In the genomic region with DNA sequence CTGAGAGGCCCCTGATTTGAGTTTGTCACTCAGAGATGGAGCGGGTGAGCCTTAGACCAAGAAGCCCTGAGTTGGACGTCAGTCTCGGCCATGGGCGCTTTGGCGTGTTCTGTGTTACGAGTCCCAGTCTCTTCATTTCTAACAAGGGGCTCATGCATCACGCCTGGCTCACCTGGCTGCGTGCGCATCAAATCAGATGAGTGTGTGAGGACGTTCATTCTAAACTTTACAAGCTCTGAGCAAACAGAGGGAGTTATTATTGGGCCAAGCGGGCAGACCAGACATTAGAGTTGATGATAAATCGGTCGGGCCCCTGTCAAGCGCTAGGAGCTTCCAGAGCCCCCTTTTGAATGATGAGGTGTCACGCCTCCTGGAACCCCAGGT, we compare ENCODE assay signal across 14 cellular contexts.
A peak's percentile ranks its signal among the peaks of the same experiment; 100 is the strongest.
DNase-seq lines count a peak whose midpoint lies in the region; ATAC-seq, FAIRE-seq and TF ChIP-seq lines count a peak whose summit lies in the region.
"Had no signal": no experiment of that assay in that cellular context is flagged by ENCODE, and none has a peak within 500 bp of the region (broad histone marks: within the 10 kb centered on the region; RNA-seq: fewer than 3 reads in every experiment).

No MANE protein-coding gene starts in this region.

- H3K9me2 ChIP-seq in PC-3 (replicated peaks; ENCODE audit: low read length), result no peaks in the 10 kb centered on the region

- H3K27me3 Mint-ChIP-seq in mesothelial cell of epicardium (ENCODE audit: low read depth), result peaks cover 7% of the 10 kb centered on the region
- H3K27me3 Mint-ChIP-seq in type B pancreatic cell, result no peaks in the 10 kb centered on the region

- POLR2A ChIA-PET in PC-3 (lab: Charles Lee; ENCODE audit: unreplicated experiment), result interaction anchor here (0.5 to 1.2 kb wide), 9 partner anchors 70 to 545 kb away, joined by 3 to 14 read pairs (median 5); no protein-coding TSS in a partner anchor

- H3K27ac ChIP-seq in right atrium auricular region (peak overlapping the region; percentile 86 to 94), PC-3 (ENCODE audit: low read length) (peak overlapping the region; percentile 90), spleen (no peak overlapping the region)

- no peaks in the 10 kb centered on the region for H4K20me1 ChIP-seq in PC-3 (ENCODE audit: low read length)

- H3K4me3 ChIP-seq in right atrium auricular region (no peak overlapping the region), PC-3 (ENCODE audit: low read length) (no peak overlapping the region), spleen (no peak overlapping the region)

- BruUV-seq in PC-3 (replicated peaks; lab: Mats Ljungman, UMichigan), result TSS peak; percentile 83

- peaks cover 0 to 45% of the 10 kb centered on the region in 2 donors for H3K4me1 ChIP-seq in right atrium auricular region
- H3K4me1 ChIP-seq in PC-3 (ENCODE audit: insufficient read depth, low read length), result peaks cover 40% of the 10 kb centered on the region
- H3K4me1 ChIP-seq in spleen, result peaks cover 0 to 19% (median 11%) of the 10 kb centered on the region in 6 donors

- no peaks in the 10 kb centered on the region for H3K36me3 ChIP-seq in right atrium auricular region
- H3K36me3 ChIP-seq in PC-3 (ENCODE audit: low read depth, low read length), result no peaks in the 10 kb centered on the region
- no peaks in the 10 kb centered on the region for H3K36me3 ChIP-seq in spleen

- TF ChIP-seq CTCF in right atrium auricular region (IDR thresholded peaks at IDR 0.05) (no peak), PC-3 (conservative IDR thresholded peaks at IDR 0.05; ENCODE audit: low read depth, low read length) (no peak), mesothelial cell of epicardium (IDR thresholded peaks at IDR 0.05; ENCODE audit: unreplicated experiment) (no peak), type B pancreatic cell (conservative IDR thresholded peaks at IDR 0.05) (no peak), spleen (IDR thresholded peaks at IDR 0.05 in 8 of 11, conservative IDR thresholded peaks at IDR 0.05 in 3 of 11) (no peak)

- peak overlapping the region; percentile 62 for H3K9ac ChIP-seq in PC-3 (ENCODE audit: low read length)

- H3K27me3 ChIP-seq in right atrium auricular region (no peaks in the 10 kb centered on the region), PC-3 (ENCODE audit: low read length) (no peaks in the 10 kb centered on the region), spleen (replicated peaks in 1 of 7) (peaks cover 0 to 9% (median 0%) of the 10 kb centered on the region in 7 donors)

- H3F3A ChIP-seq in PC-3 (ENCODE audit: low read length, unreplicated experiment), result no peaks in the 10 kb centered on the region

- TF ChIP-seq POLR2A in spleen (IDR thresholded peaks at IDR 0.05), result no peak
- no peak for TF ChIP-seq POLR2A in GM12891 (IDR thresholded peaks at IDR 0.05; ENCODE audit: low read depth, low read length)

- H3K27ac Mint-ChIP-seq in mesothelial cell of epicardium, result peak overlapping the region; percentile 19
- peak overlapping the region; percentile 62 for H3K27ac Mint-ChIP-seq in type B pancreatic cell
- H3K27ac Mint-ChIP-seq: activated B cell treated with CpG ODN at 0.5 μM for 24 hours had no signal

- CTCF ChIA-PET in PC-3 (lab: Charles Lee), result interaction anchor here (0.5 to 1.8 kb wide), 7 partner anchors 9 to 212 kb away, joined by 3 to 6 read pairs (median 5); no protein-coding TSS in a partner anchor

- 88 to 97% (median 94%) methylated on average over 9 to 15 of the region's 15 CpGs for WGBS in spleen, 5 donors

- intact Hi-C loops in Right ventricle myocardium inferior (cut with DNase I), result loop anchor here (5.0 kb wide), 3 partner anchors 33 to 243 kb away; a partner anchor contains a TSS
- intact Hi-C loops in PC-3 (cut with micrococcal nuclease), result loop anchor here (5.0 kb wide), 2 partner anchors 168 to 183 kb away; no protein-coding TSS in a partner anchor
- intact Hi-C loops in spleen (cut with DNase I; ENCODE audit: low total_unique reads), result no loop called here

- ATAC-seq in Right ventricle myocardium inferior (no peak), PC-3 (peak; percentile 27)
- ATAC-seq: SK-N-SH treated with all-trans-retinoic acid at 6 μM for 48 hours had no signal

- peak overlapping the region; percentile 61 for H2AFZ ChIP-seq in PC-3 (ENCODE audit: low read length)

- H3K36me3 Mint-ChIP-seq in mesothelial cell of epicardium (no peaks in the 10 kb centered on the region), type B pancreatic cell (no peaks in the 10 kb centered on the region)

- H3K4me3 Mint-ChIP-seq in mesothelial cell of epicardium (no peak overlapping the region), type B pancreatic cell (no peak overlapping the region)
- H3K4me3 Mint-ChIP-seq: activated B cell treated with CpG ODN at 0.5 μM for 24 hours had no signal

- H3K4me1 Mint-ChIP-seq in mesothelial cell of epicardium, result peaks cover 50% of the 10 kb centered on the region
- H3K4me1 Mint-ChIP-seq in type B pancreatic cell (ENCODE audit: unreplicated experiment), result peaks cover 25% of the 10 kb centered on the region

- H3K9me3 Mint-ChIP-seq in mesothelial cell of epicardium (no peaks in the 10 kb centered on the region), type B pancreatic cell (peaks cover under 1% of the 10 kb centered on the region)
- H3K9me3 Mint-ChIP-seq: activated B cell treated with CpG ODN at 0.5 μM for 24 hours had no signal

- H3K79me2 ChIP-seq in PC-3 (ENCODE audit: low read length), result no peaks in the 10 kb centered on the region

- DNase-seq in right atrium auricular region (ENCODE audit: low spot score) (no peak), Right ventricle myocardium inferior (ENCODE audit: missing footprints) (no peak), PC-3 (peak; percentile 68), mesothelial cell of epicardium (ENCODE audit: low spot score in 2 of 2, unreplicated experiment in 2 of 2) (no peak), type B pancreatic cell (ENCODE audit: extremely low spot score, unreplicated experiment) (no peak), spleen (no peak), iPS-NIHi7 (ENCODE audit: extremely low spot score) (no peak), GM12891 (ENCODE audit: insufficient read length, low spot score) (no peak)
- DNase-seq: activated B cell treated with CpG ODN at 0.5 μM for 24 hours; activated T-cell treated with anti-CD3 and anti-CD28 coated beads, Interleukin-2, amount 50 U/mL, for 1 hour; Kasumi-1; NCI-H226 had no signal

- H3K9me3 ChIP-seq in right atrium auricular region, result no peaks in the 10 kb centered on the region
- H3K9me3 ChIP-seq in PC-3 (ENCODE audit: low read length), result no peaks in the 10 kb centered on the region
- no peaks in the 10 kb centered on the region for H3K9me3 ChIP-seq in spleen

- no peak for FAIRE-seq in GM12891 (lab: Jason Lieb, UNC)
- FAIRE-seq: endothelial cell of umbilical vein had no signal

- H3K4me2 ChIP-seq in PC-3 (ENCODE audit: low read length), result peak overlapping the region; percentile 68

TF ChIP-seq in GM12891, 5 proteins besides CTCF, POLR2A, EP300 and RAD21:
- TF ChIP-seq POU2F2 (IDR thresholded peaks at IDR 0.05; ENCODE audit: low read depth, low read length) (no peak), SPI1 (IDR thresholded peaks at IDR 0.05; ENCODE audit: low read depth, low read length) (no peak), PAX5 (IDR thresholded peaks at IDR 0.05; ENCODE audit: insufficient read depth, low read length, severe bottlenecking) (no peak), POLR2AphosphoS5 (IDR thresholded peaks at IDR 0.05; ENCODE audit: low read depth, low read length) (no peak), TAF1 (IDR thresholded peaks at IDR 0.05; ENCODE audit: low read depth, low read length) (no peak)

Comparison
In these comparisons a context has a peak if more than half of its experiments do, and no peak if none do; other contexts are left out.
1. H3K27ac ChIP-seq: peak in right atrium auricular region (2 of 2) and PC-3 (single experiment); none in spleen (0 of 8).